Comparison of ENCODE assay signal across 8 cellular contexts in genomic region chr17:40321502-40322416, GRCh38. TPM values are rescaled to one million over a fixed set of nuclear protein-coding genes. Genes with fewer than 3 reads are reported as not detected.
DNase-seq lines count a peak whose midpoint lies in the region; ATAC-seq and TF ChIP-seq lines count a peak whose summit lies in the region.

No MANE protein-coding gene starts in this region.

- no peaks in the 10 kb centered on the region for H3K36me3 ChIP-seq in BLaER1 treated with 17β-estradiol and CSF1 and Interleukin-3, amounts not matched to agents 10 nM and 100 nM

- no peaks in the 10 kb centered on the region for H3K9me3 ChIP-seq in BLaER1 treated with 17β-estradiol and CSF1 and Interleukin-3, amounts not matched to agents 10 nM and 100 nM (replicated peaks in 1 of 11)

- peaks cover 0 to 6% (median 0%) of the 10 kb centered on the region in 11 experiments; a peak in 2 of 22 replicates for H3K27me3 ChIP-seq in BLaER1 treated with 17β-estradiol and CSF1 and Interleukin-3, amounts not matched to agents 10 nM and 100 nM

- peak overlapping the region; percentile 62 to 92 (median 72) for H3K9ac ChIP-seq in BLaER1 treated with 17β-estradiol and CSF1 and Interleukin-3, amounts not matched to agents 10 nM and 100 nM

- in situ Hi-C loops in ACHN (cut with HindIII; ENCODE audit: low pct_ligation_motif_present, low pct_unique_long_range_greater_than_20kb, low sequenced_read_pairs): loop anchor here (25.0 kb wide), 1 partner anchor 216 kb away; no protein-coding TSS in a partner anchor

- H3K4me1 ChIP-seq in BLaER1 treated with 17β-estradiol and CSF1 and Interleukin-3, amounts not matched to agents 10 nM and 100 nM: peaks cover 74 to 97% (median 91%) of the 10 kb centered on the region in 10 experiments

- H3K27ac ChIP-seq in BLaER1 treated with 17β-estradiol and CSF1 and Interleukin-3, amounts not matched to agents 10 nM and 100 nM: peak overlapping the region; percentile 73 to 99 (median 87)

- POLR2A ChIA-PET in naive thymus-derived CD8-positive, alpha-beta T cell (lab: Charles Lee): interaction anchor here (0.6 to 28.1 kb wide), 13 partner anchors 4 to 1264 kb away, joined by 3 to 458 read pairs (median 9); partner anchors contain the start of gene RARA

- H3K27me3 Mint-ChIP-seq in naive thymus-derived CD8-positive, alpha-beta T cell: peaks cover 0 to 6% (median 0%) of the 10 kb centered on the region in 5 donors

- H3K4me3 ChIP-seq in BLaER1 treated with 17β-estradiol and CSF1 and Interleukin-3, amounts not matched to agents 10 nM and 100 nM: peak overlapping the region; percentile 39 to 100 (median 70)
- H3K4me3 ChIP-seq in choroid plexus epithelial cell (ENCODE audit: low read depth, low read length): peak overlapping the region; percentile 39

- TF ChIP-seq CTCF in choroid plexus epithelial cell (conservative IDR thresholded peaks at IDR 0.05; ENCODE audit: low read depth, low read length): no peak

- peak overlapping the region; percentile 98 to 100 (median 100) for H3K27ac Mint-ChIP-seq in naive thymus-derived CD8-positive, alpha-beta T cell

- ATAC-seq in naive thymus-derived CD8-positive, alpha-beta T cell: peak in 1 of 2 donors; percentile 0
- ATAC-seq in HG02981 (IDR thresholded peaks at IDR 0.05; ENCODE audit: unreplicated experiment): no peak
- ATAC-seq in HG03442 (IDR thresholded peaks at IDR 0.05; ENCODE audit: unreplicated experiment): no peak

- peak overlapping the region; percentile 83 to 97 (median 96) for H3K4me3 Mint-ChIP-seq in naive thymus-derived CD8-positive, alpha-beta T cell

- DNase-seq in MV-4-11 (lab: John Stamatoyannopoulos, UW): peak; percentile 53
- no peak for DNase-seq in choroid plexus epithelial cell (ENCODE audit: low read depth)
- DNase-seq in naive thymus-derived CD8-positive, alpha-beta T cell: peak in 5 of 10 donors; percentile 19 to 69 (median 63)
- no peak for DNase-seq in ureter (ENCODE audit: low spot score)
- DNase-seq in ACHN: no peak

- H4K20me1 ChIP-seq in BLaER1 treated with 17β-estradiol and CSF1 and Interleukin-3, amounts not matched to agents 10 nM and 100 nM: peaks cover 17 to 90% (median 41%) of the 10 kb centered on the region in 11 experiments; a peak in 20 of 22 replicates

- H3K9me3 Mint-ChIP-seq in naive thymus-derived CD8-positive, alpha-beta T cell: peaks cover 0 to 5% (median 0%) of the 10 kb centered on the region in 9 donors

- H3K4me1 Mint-ChIP-seq in naive thymus-derived CD8-positive, alpha-beta T cell: peaks cover 55 to 90% (median 88%) of the 10 kb centered on the region in 4 donors

- H3K4me2 ChIP-seq in BLaER1 treated with 17β-estradiol and CSF1 and Interleukin-3, amounts not matched to agents 10 nM and 100 nM: peak overlapping the region; percentile 95 to 100 (median 99)

- peaks cover 0 to 2% (median 0%) of the 10 kb centered on the region in 3 donors for H3K36me3 Mint-ChIP-seq in naive thymus-derived CD8-positive, alpha-beta T cell

RNA-seq across cellular contexts. Expression of gene RARA, which starts 12.8 kb away (rescaled TPM):
- total RNA-seq in naive thymus-derived CD8-positive, alpha-beta T cell: 10 to 100 TPM; 39.2 to 39.9 TPM
- 10 to 100 TPM in 1 of 3 donors, 1 to 10 TPM in 2; 7.2 to 12.4 (median 9.0) TPM for polyA plus RNA-seq in naive thymus-derived CD8-positive, alpha-beta T cell
- total RNA-seq in ureter: 34.9 TPM

RNA-seq across cellular contexts. Expression of gene CDC6, which starts 34.1 kb away (rescaled TPM):
- total RNA-seq in naive thymus-derived CD8-positive, alpha-beta T cell: 1 to 10 TPM; 1.5 to 1.6 TPM
- polyA plus RNA-seq in naive thymus-derived CD8-positive, alpha-beta T cell: under 1 TPM in 1 of 3 donors, not detected in 2; 0.08 TPM
- total RNA-seq in ureter: 3.1 TPM

RNA-seq across cellular contexts. Expression of gene GJD3, which starts 42.8 kb away (rescaled TPM):
- total RNA-seq in naive thymus-derived CD8-positive, alpha-beta T cell: not detected
- not detected for polyA plus RNA-seq in naive thymus-derived CD8-positive, alpha-beta T cell
- 2.0 TPM for total RNA-seq in ureter
